In genomic region chr3:399647-400046, GRCh38 we compare ENCODE assay signal across 18 cellular contexts.
DNase-seq lines count a peak whose midpoint lies in the region; ATAC-seq and TF ChIP-seq lines count a peak whose summit lies in the region.
"Had no signal": no experiment of that assay in that cellular context is flagged by ENCODE, and none has a peak within 500 bp of the region (broad histone marks: within the 10 kb centered on the region; RNA-seq: fewer than 3 reads in every experiment).

No MANE protein-coding gene starts in this region.

- peaks cover 23% of the 10 kb centered on the region; the same call in 1 of the 2 replicates for H3K27me3 ChIP-seq in PC-3 (ENCODE audit: low read length)
- H3K27me3 ChIP-seq in prostate gland (replicated peaks; ENCODE audit: insufficient read depth) = no peaks in the 10 kb centered on the region
- H3K27me3 ChIP-seq: BLaER1 had no signal

- BruUV-seq in PC-3 (replicated peaks; lab: Mats Ljungman, UMichigan) = no TSS peak

- intact Hi-C loops in PC-3 (cut with micrococcal nuclease) (no loop called here), prostate gland (cut with DNase I) (no loop called here)

- H3K9me2 ChIP-seq in PC-3 (replicated peaks; ENCODE audit: low read length) = no peaks in the 10 kb centered on the region

- H3K4me3 ChIP-seq in PC-3 (ENCODE audit: low read length) (no peak overlapping the region), epithelial cell of esophagus (ENCODE audit: low read length) (no peak overlapping the region), prostate gland (no peak overlapping the region)
- H3K4me3 ChIP-seq: BLaER1, HAP-1 had no signal

- TF ChIP-seq CTCF in PC-3 (conservative IDR thresholded peaks at IDR 0.05; ENCODE audit: low read depth, low read length) = no peak
- TF ChIP-seq CTCF in epithelial cell of esophagus (IDR thresholded peaks at IDR 0.05; ENCODE audit: insufficient read depth, low read depth, low read length, missing control alignments) = no peak
- no peak for TF ChIP-seq CTCF in prostate gland (IDR thresholded peaks at IDR 0.05)

- no peak overlapping the region for H3K27ac ChIP-seq in PC-3 (ENCODE audit: low read length)
- no peak overlapping the region for H3K27ac ChIP-seq in prostate gland
- H3K27ac ChIP-seq: BLaER1, C4-2B had no signal

- POLR2A ChIA-PET in PC-3 (lab: Charles Lee; ENCODE audit: unreplicated experiment) = no interaction called here

- no peaks in the 10 kb centered on the region for H3K79me2 ChIP-seq in PC-3 (ENCODE audit: low read length)

- H3K9ac ChIP-seq in PC-3 (ENCODE audit: low read length) = no peak overlapping the region
- H3K9ac ChIP-seq: BLaER1 had no signal

- DNase-seq in PC-3 (peak; percentile 35), epithelial cell of esophagus (ENCODE audit: low read depth) (peak; percentile 8), renal cortical epithelial cell (ENCODE audit: low read depth) (peak; percentile 15), T-helper 9 cell (no peak), OCI-M1 (lab: John Stamatoyannopoulos, UW) (no peak), HK-2 (ENCODE audit: unreplicated experiment) (no peak), prostate gland (ENCODE audit: low spot score) (no peak)
- DNase-seq: Caco-2; CD4-positive, CD25-positive, alpha-beta regulatory T cell; CD8-positive, alpha-beta T cell; DMS153; DND-41; GOT3; HFFc6 had no signal

- ATAC-seq in GM18873 (IDR thresholded peaks at IDR 0.05; ENCODE audit: low FRiP score, unreplicated experiment) (peak; percentile 72), PC-3 (no peak)
- ATAC-seq: CD8-positive, alpha-beta T cell had no signal

- H3K4me2 ChIP-seq in PC-3 (ENCODE audit: low read length) = no peak overlapping the region
- H3K4me2 ChIP-seq: BLaER1 had no signal

- no peaks in the 10 kb centered on the region for H4K20me1 ChIP-seq in PC-3 (ENCODE audit: low read length)
- H4K20me1 ChIP-seq: BLaER1 had no signal

- no peak for TF ChIP-seq POLR2A in prostate gland (IDR thresholded peaks at IDR 0.05)

- no peak overlapping the region for H2AFZ ChIP-seq in PC-3 (ENCODE audit: low read length)

- CTCF ChIA-PET in PC-3 (lab: Charles Lee) = no interaction called here

- H3K4me1 ChIP-seq in PC-3 (ENCODE audit: insufficient read depth, low read length) = no peaks in the 10 kb centered on the region
- no peaks in the 10 kb centered on the region for H3K4me1 ChIP-seq in prostate gland (replicated peaks)
- H3K4me1 ChIP-seq: BLaER1, Caco-2, HAP-1 had no signal

- H3K36me3 ChIP-seq in PC-3 (ENCODE audit: low read depth, low read length) (no peaks in the 10 kb centered on the region), prostate gland (no peaks in the 10 kb centered on the region)
- H3K36me3 ChIP-seq: BLaER1, HAP-1 had no signal

- WGBS in prostate gland = 92% methylated on average over 6 of the region's 6 CpGs

- H3K9me3 ChIP-seq in PC-3 (ENCODE audit: low read length) (no peaks in the 10 kb centered on the region), prostate gland (no peaks in the 10 kb centered on the region)
- H3K9me3 ChIP-seq: BLaER1, Caco-2, HAP-1 had no signal

- H3F3A ChIP-seq in PC-3 (ENCODE audit: low read length, unreplicated experiment) = no peaks in the 10 kb centered on the region

Comparison
In these comparisons a context has a peak if more than half of its experiments do, and no peak if none do; other contexts are left out.
1. DNase-seq: peak in PC-3 (single experiment), epithelial cell of esophagus (single experiment) and renal cortical epithelial cell (single experiment); none in T-helper 9 cell (single experiment), OCI-M1 (single experiment), HK-2 (single experiment) and prostate gland (single experiment).